In the genomic region with DNA sequence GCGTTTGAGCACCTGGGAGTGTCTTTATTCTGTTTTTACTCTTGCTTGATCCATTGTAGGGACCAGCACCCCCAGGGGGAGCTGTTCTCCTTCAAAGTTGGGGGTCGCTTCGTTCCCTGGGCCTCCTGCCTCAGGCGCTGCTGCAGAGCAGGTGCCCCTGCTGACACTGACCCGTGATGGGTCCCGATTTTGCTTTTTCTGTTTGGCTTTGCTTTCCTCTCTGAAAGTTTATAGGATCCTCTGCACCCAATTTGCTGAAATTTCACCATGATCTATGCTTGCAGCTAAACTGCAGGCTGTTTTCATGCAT, we compare ENCODE assay signal across 14 cellular contexts. TPM values are rescaled to one million over a fixed set of nuclear protein-coding genes. Genes with fewer than 3 reads are reported as not detected.
DNase-seq lines count a peak whose midpoint lies in the region; ATAC-seq, FAIRE-seq and TF ChIP-seq lines count a peak whose summit lies in the region.
"Had no signal": no experiment of that assay in that cellular context is flagged by ENCODE, and none has a peak within 500 bp of the region (broad histone marks: within the 10 kb centered on the region; RNA-seq: fewer than 3 reads in every experiment).

No MANE protein-coding gene starts in this region.

- no peaks in the 10 kb centered on the region for H3K79me1 ChIP-seq in neuronal stem cell (ENCODE audit: low read depth, low read length)

- peaks cover 0 to 1% of the 10 kb centered on the region in 2 donors for H3K9me3 ChIP-seq in neuronal stem cell (replicated peaks in 1 of 2; ENCODE audit: control insufficient read depth in 2 of 2, insufficient read depth in 1 of 2, low read depth in 1 of 2, low read length in 2 of 2)
- H3K9me3 ChIP-seq: adrenal gland had no signal

- H3K14ac ChIP-seq in neuronal stem cell (ENCODE audit: low read length): no peak overlapping the region

- H2BK5ac ChIP-seq in neuronal stem cell (ENCODE audit: low read length): no peak overlapping the region

- H2AK5ac ChIP-seq in neuronal stem cell (ENCODE audit: low read depth, low read length): no peak overlapping the region

- no peak overlapping the region for H3K4me3 Mint-ChIP-seq in activated naive CD8-positive, alpha-beta T cell treated with anti-CD3 and anti-CD28 coated beads, Interleukin-2, amount 50 U/mL, for 24 hours
- H3K4me3 Mint-ChIP-seq: CD4-positive, alpha-beta T cell; effector memory CD8-positive, alpha-beta T cell; stimulated activated naive CD8-positive, alpha-beta T cell treated with anti-CD3 and anti-CD28 coated beads, Interleukin-15, Interleukin-2, amounts not matched to agents 100 ng/mL and 50 ng/mL, for 24 hours had no signal

- no peak overlapping the region for H2BK120ac ChIP-seq in neuronal stem cell (ENCODE audit: low read depth, low read length)

- no peak overlapping the region for H3K4ac ChIP-seq in neuronal stem cell (ENCODE audit: low read length)

- WGBS in neuronal stem cell (ENCODE audit: extremely low coverage in 2 of 2, insufficient read length in 2 of 2, insufficient replicate concordance in 1 of 2), 2 donors: no CpG with 5 or more reads among the region's 6 CpGs

- H3K9me3 Mint-ChIP-seq in activated naive CD8-positive, alpha-beta T cell treated with anti-CD3 and anti-CD28 coated beads, Interleukin-2, amount 50 U/mL, for 24 hours: no peaks in the 10 kb centered on the region
- H3K9me3 Mint-ChIP-seq: CD4-positive, alpha-beta T cell; effector memory CD8-positive, alpha-beta T cell; stimulated activated naive CD8-positive, alpha-beta T cell treated with anti-CD3 and anti-CD28 coated beads, Interleukin-15, Interleukin-2, amounts not matched to agents 100 ng/mL and 50 ng/mL, for 24 hours had no signal

- H3K4me3 ChIP-seq in GM12865 (ENCODE audit: low read depth, low read length): no peak overlapping the region
- no peak overlapping the region for H3K4me3 ChIP-seq in choroid plexus epithelial cell (ENCODE audit: low read depth, low read length)
- H3K4me3 ChIP-seq in neuronal stem cell (ENCODE audit: low read length in 2 of 2): no peak overlapping the region
- H3K4me3 ChIP-seq: adrenal gland, GM23248 had no signal

- FAIRE-seq in GM12892 (lab: Jason Lieb, UNC): no peak

- H2AFZ ChIP-seq in neuronal stem cell (ENCODE audit: low read length): peak overlapping the region; percentile 66
- H2AFZ ChIP-seq: GM23248 had no signal

- H3K27me3 ChIP-seq in neuronal stem cell (ENCODE audit: control insufficient read depth in 3 of 3, insufficient read depth in 3 of 3, low read depth in 1 of 3, low read length in 3 of 3): peaks cover 0 to 5% (median 3%) of the 10 kb centered on the region in 3 experiments
- H3K27me3 ChIP-seq: adrenal gland had no signal

- no peak overlapping the region for H4K91ac ChIP-seq in neuronal stem cell (ENCODE audit: low read depth, low read length, poor library complexity)

- H3K36me3 ChIP-seq in neuronal stem cell (replicated peaks in 1 of 2; ENCODE audit: control insufficient read depth in 2 of 2, insufficient read depth in 2 of 2, low read length in 2 of 2): no peaks in the 10 kb centered on the region
- H3K36me3 ChIP-seq: adrenal gland had no signal

- no peaks in the 10 kb centered on the region for H3K4me1 Mint-ChIP-seq in activated naive CD8-positive, alpha-beta T cell treated with anti-CD3 and anti-CD28 coated beads, Interleukin-2, amount 50 U/mL, for 24 hours

- H3K27ac ChIP-seq in neuronal stem cell (replicated peaks; ENCODE audit: low read length): no peak overlapping the region
- H3K27ac ChIP-seq: adrenal gland, GM23248 had no signal

- peaks cover 8% of the 10 kb centered on the region for H3K27me3 Mint-ChIP-seq in activated naive CD8-positive, alpha-beta T cell treated with anti-CD3 and anti-CD28 coated beads, Interleukin-2, amount 50 U/mL, for 24 hours

- H3K18ac ChIP-seq in neuronal stem cell (ENCODE audit: low read length): no peak overlapping the region

- no peak overlapping the region for H3K23ac ChIP-seq in neuronal stem cell (ENCODE audit: low read depth, low read length, poor library complexity)

- ATAC-seq in activated naive CD8-positive, alpha-beta T cell treated with anti-CD3 and anti-CD28 coated beads, Interleukin-2, amount 50 U/mL, for 24 hours: no peak
- no peak for ATAC-seq in Right ventricle myocardium inferior
- ATAC-seq: effector memory CD8-positive, alpha-beta T cell had no signal

- no peak for DNase-seq in GM12865 (ENCODE audit: low read depth)
- DNase-seq in NAMALWA (ENCODE audit: low spot score): peak; percentile 62
- no peak for DNase-seq in choroid plexus epithelial cell (ENCODE audit: low read depth)
- no peak for DNase-seq in neuronal stem cell (ENCODE audit: low spot score)
- DNase-seq in LoVo (ENCODE audit: low spot score): no peak
- no peak for DNase-seq in activated naive CD8-positive, alpha-beta T cell treated with anti-CD3 and anti-CD28 coated beads, Interleukin-2, amount 50 U/mL, for 24 hours
- no peak for DNase-seq in GM12892 (ENCODE audit: insufficient read length)
- DNase-seq in Right ventricle myocardium inferior (ENCODE audit: missing footprints): no peak
- DNase-seq: CD4-positive, alpha-beta T cell; effector memory CD8-positive, alpha-beta T cell; GM23248; stimulated activated CD4-positive, alpha-beta T cell treated with anti-CD3 and anti-CD28 coated beads, Interleukin-2, amount 100 ng/mL, for 48 hours had no signal

- H3K9ac ChIP-seq in neuronal stem cell (ENCODE audit: low read depth, low read length, poor library complexity): no peak overlapping the region
- H3K9ac ChIP-seq: GM23248 had no signal

- no peak overlapping the region for H2BK12ac ChIP-seq in neuronal stem cell (ENCODE audit: low read length)

- no peak overlapping the region for H2BK15ac ChIP-seq in neuronal stem cell (ENCODE audit: low read length)

- peaks cover 0 to 3% of the 10 kb centered on the region in 2 donors for H3K4me1 ChIP-seq in neuronal stem cell (ENCODE audit: control insufficient read depth in 2 of 2, insufficient read depth in 1 of 2, low read depth in 1 of 2, low read length in 2 of 2)
- H3K4me1 ChIP-seq: adrenal gland had no signal

- no peak for TF ChIP-seq POLR2A in GM12892 (IDR thresholded peaks at IDR 0.05; ENCODE audit: low read depth, low read length)

- intact Hi-C loops in Right ventricle myocardium inferior (cut with DNase I): no loop called here

- H3K4me2 ChIP-seq in neuronal stem cell (ENCODE audit: insufficient read depth, low read length, poor library complexity, severe bottlenecking): no peak overlapping the region

- no peaks in the 10 kb centered on the region for H3K36me3 Mint-ChIP-seq in activated naive CD8-positive, alpha-beta T cell treated with anti-CD3 and anti-CD28 coated beads, Interleukin-2, amount 50 U/mL, for 24 hours (ENCODE audit: low read depth)

- H4K8ac ChIP-seq in neuronal stem cell (ENCODE audit: low read depth, low read length): no peak overlapping the region

- H3K27ac Mint-ChIP-seq in activated naive CD8-positive, alpha-beta T cell treated with anti-CD3 and anti-CD28 coated beads, Interleukin-2, amount 50 U/mL, for 24 hours: no peak overlapping the region
- H3K27ac Mint-ChIP-seq: CD4-positive, alpha-beta T cell; effector memory CD8-positive, alpha-beta T cell; stimulated activated naive CD8-positive, alpha-beta T cell treated with anti-CD3 and anti-CD28 coated beads, Interleukin-15, Interleukin-2, amounts not matched to agents 100 ng/mL and 50 ng/mL, for 24 hours had no signal

- TF ChIP-seq CTCF in GM12865 (IDR thresholded peaks at IDR 0.05; ENCODE audit: insufficient read depth, low read depth, low read length, missing control alignments): peak; percentile 12
- peak; percentile 38 for TF ChIP-seq CTCF in choroid plexus epithelial cell (conservative IDR thresholded peaks at IDR 0.05; ENCODE audit: low read depth, low read length)

RNA-seq across cellular contexts. Expression of a gene that starts 22.9 kb away (rescaled TPM):
- 19.9 TPM for polyA plus RNA-seq in neuronal stem cell (2013, experiment 1 of 2)
- 18.9 TPM for polyA plus RNA-seq in neuronal stem cell (2013, experiment 2 of 2)
- 23.5 TPM for polyA plus RNA-seq in GM12892 (2012; ENCODE audit: missing spikeins)
- 41.6 TPM for total RNA-seq in Right ventricle myocardium inferior
